27 cellular contexts compared by ENCODE assay signal in genomic region chr11:8230921-8231847, GRCh38. TPM values are rescaled to one million over a fixed set of nuclear protein-coding genes. Genes with fewer than 3 reads are reported as not detected.
"Had no signal": no experiment of that assay in that cellular context is flagged by ENCODE, and none has a peak within 500 bp of the region (broad histone marks: within the 10 kb centered on the region; RNA-seq: fewer than 3 reads in every experiment).

No MANE protein-coding gene starts in this region.

- H3K9ac ChIP-seq: parathyroid adenoma had no signal

- H2AFZ ChIP-seq: parathyroid adenoma had no signal

- H3K4me1 ChIP-seq: colonic mucosa, prostate gland, right lobe of liver had no signal

- H3K79me2 ChIP-seq: parathyroid adenoma had no signal

- H3K4me1 Mint-ChIP-seq: immature natural killer cell had no signal

- H3K9me3 ChIP-seq: colonic mucosa, esophagus squamous epithelium, gastroesophageal sphincter, left ventricle myocardium inferior, mucosa of descending colon, prostate gland, right lobe of liver, stomach, thoracic aorta, vagina had no signal

- H3K4me3 ChIP-seq: colonic mucosa, esophagus squamous epithelium, gastroesophageal sphincter, left ventricle myocardium inferior, mucosa of descending colon, prostate gland, right lobe of liver, stomach, thoracic aorta, vagina had no signal

- H3K4me3 Mint-ChIP-seq: immature natural killer cell; naive thymus-derived CD8-positive, alpha-beta T cell; neural crest cell; stimulated activated naive B cell treated with anti-CD40 and anti-IgM and Interleukin-4, amounts not matched to agents 10 μg/mL and 1 μg/mL and 100 μg/mL, for 72 hours; type B pancreatic cell had no signal

- H3K36me3 Mint-ChIP-seq: immature natural killer cell; naive thymus-derived CD8-positive, alpha-beta T cell; stimulated activated naive B cell treated with anti-CD40 and anti-IgM and Interleukin-4, amounts not matched to agents 10 μg/mL and 1 μg/mL and 100 μg/mL, for 72 hours; type B pancreatic cell had no signal

- DNase-seq: cerebellar nuclear complex; colonic mucosa; dermis blood vessel endothelial cell; esophagus squamous epithelium; foreskin fibroblast; immature natural killer cell; left cardiac atrium; left ventricle myocardium inferior; mammary epithelial cell; mucosa of descending colon; occipital lobe; right lobe of liver; stimulated activated CD4-positive, alpha-beta T cell treated with anti-CD3 and anti-CD28 coated beads, Interleukin-2, amount 100 ng/mL, for 24 hours; stimulated activated CD4-positive, alpha-beta T cell treated with anti-CD3 and anti-CD28 coated beads, Interleukin-4, amount 100 ng/mL, for 4 hours; stimulated activated naive B cell treated with anti-CD40 and anti-IgM and Interleukin-4, amounts not matched to agents 10 μg/mL and 1 μg/mL and 100 μg/mL, for 72 hours; stomach; substantia nigra had no signal

- H3K27me3 Mint-ChIP-seq: stimulated activated naive B cell treated with anti-CD40 and anti-IgM and Interleukin-4, amounts not matched to agents 10 μg/mL and 1 μg/mL and 100 μg/mL, for 72 hours; type B pancreatic cell had no signal

- H3K9me3 Mint-ChIP-seq: immature natural killer cell; naive thymus-derived CD8-positive, alpha-beta T cell; neural crest cell; stimulated activated naive B cell treated with anti-CD40 and anti-IgM and Interleukin-4, amounts not matched to agents 10 μg/mL and 1 μg/mL and 100 μg/mL, for 72 hours; type B pancreatic cell had no signal

- H3K36me3 ChIP-seq: colonic mucosa, esophagus squamous epithelium, gastroesophageal sphincter, left ventricle myocardium inferior, prostate gland, right lobe of liver, stomach, thoracic aorta, vagina had no signal

- H3K27ac ChIP-seq: colonic mucosa, esophagus squamous epithelium, gastroesophageal sphincter, left ventricle myocardium inferior, parathyroid adenoma, prostate gland, right lobe of liver, stomach, thoracic aorta, vagina had no signal

- ATAC-seq: gastroesophageal sphincter; left cardiac atrium; mucosa of descending colon; naive thymus-derived CD8-positive, alpha-beta T cell; right lobe of liver; stimulated activated naive B cell treated with anti-CD40 and anti-IgM and Interleukin-4, amounts not matched to agents 10 μg/mL and 1 μg/mL and 100 μg/mL, for 72 hours had no signal

- H3K27me3 ChIP-seq: colonic mucosa, gastroesophageal sphincter, right lobe of liver, stomach, vagina had no signal

- H3K27ac Mint-ChIP-seq: stimulated activated naive B cell treated with anti-CD40 and anti-IgM and Interleukin-4, amounts not matched to agents 10 μg/mL and 1 μg/mL and 100 μg/mL, for 72 hours; type B pancreatic cell had no signal

RNA-seq across cellular contexts. Expression of gene LMO1, which starts 32.5 kb away (rescaled TPM):
- total RNA-seq: colonic mucosa; dermis blood vessel endothelial cell; epithelial cell of proximal tubule; esophagus squamous epithelium; gastroesophageal sphincter; mesenteric fat pad; naive thymus-derived CD8-positive, alpha-beta T cell; prostate gland; right lobe of liver; stomach; thoracic aorta; vagina had no signal
- polyA plus RNA-seq: immature natural killer cell; mammary epithelial cell; naive thymus-derived CD8-positive, alpha-beta T cell had no signal
